Comparison of ENCODE assay signal across 20 cellular contexts in the genomic region with DNA sequence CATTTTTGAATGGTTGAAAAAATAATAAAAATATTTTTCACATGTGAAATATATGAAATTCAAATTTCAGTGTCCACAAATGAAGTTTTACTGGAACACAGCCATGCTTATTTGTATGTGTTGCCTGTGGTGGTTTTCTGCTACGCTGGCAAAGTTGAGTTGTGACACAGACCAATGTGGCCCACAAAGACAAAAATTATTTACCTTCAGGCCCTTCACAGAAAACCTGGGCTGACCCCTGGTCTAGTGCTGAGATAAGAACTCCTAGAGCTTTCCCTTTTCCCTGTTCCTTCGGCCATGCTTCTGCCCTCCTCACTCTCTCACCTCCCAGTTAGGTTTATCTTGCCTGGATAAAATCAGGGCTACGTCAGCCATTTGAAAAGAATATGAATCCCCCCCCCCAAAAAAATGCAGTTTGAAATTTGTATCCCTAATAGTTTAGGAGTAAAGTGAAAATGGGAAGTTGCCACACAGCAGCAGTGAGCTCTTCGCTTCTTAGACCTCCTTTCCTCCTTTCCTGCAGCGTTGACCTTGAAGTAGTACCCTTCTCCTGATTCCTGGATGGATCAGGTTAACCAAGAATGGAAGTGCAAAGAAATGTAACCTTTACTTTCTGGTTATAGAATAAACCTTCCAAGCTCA.
DNase-seq lines count a peak whose midpoint lies in the region; ATAC-seq and TF ChIP-seq lines count a peak whose summit lies in the region.
"Had no signal": no experiment of that assay in that cellular context is flagged by ENCODE, and none has a peak within 500 bp of the region (broad histone marks: within the 10 kb centered on the region; RNA-seq: fewer than 3 reads in every experiment).

No MANE protein-coding gene starts in this region.

- no peaks in the 10 kb centered on the region for H3K27me3 Mint-ChIP-seq in activated CD4-positive, alpha-beta T cell treated with anti-CD3 and anti-CD28 coated beads, Interleukin-2, amount 10 ng/mL, durations not matched to agents 24 days and 14 days
- H3K27me3 Mint-ChIP-seq in dendritic cell treated with granulocyte-macrophage colony-stimulating factor and Interleukin-4, amounts not matched to agents 40 ng/mL and 50 ng/mL, for 4 days: no peaks in the 10 kb centered on the region
- no peaks in the 10 kb centered on the region for H3K27me3 Mint-ChIP-seq in stimulated activated memory B cell treated with anti-CD40 and anti-IgM and Interleukin-4, amounts not matched to agents 10 μg/mL and 1 μg/mL and 100 μg/mL, for 72 hours
- H3K27me3 Mint-ChIP-seq: activated naive CD8-positive, alpha-beta T cell treated with anti-CD3 and anti-CD28 coated beads, Interleukin-2, amount 50 U/mL, for 24 hours had no signal

- H3K27ac ChIP-seq in OCI-LY7 (ENCODE audit: low read depth, low read length, poor library complexity, severe bottlenecking): peak overlapping the region; percentile 55
- H3K27ac ChIP-seq: KMS-11, tibial nerve had no signal

- ATAC-seq in stimulated activated memory B cell treated with anti-CD40 and anti-IgM and Interleukin-4, amounts not matched to agents 10 μg/mL and 1 μg/mL and 100 μg/mL, for 72 hours: no peak
- ATAC-seq in stimulated activated naive CD8-positive, alpha-beta T cell treated with anti-CD3 and anti-CD28 coated beads, Interleukin-15, Interleukin-2, amounts not matched to agents 100 U/mL and 50 U/mL, for 24 hours: no peak
- ATAC-seq: activated naive CD8-positive, alpha-beta T cell treated with anti-CD3 and anti-CD28 coated beads, Interleukin-2, amount 50 U/mL, for 24 hours; left ventricle myocardium superior had no signal

- H3K4me1 Mint-ChIP-seq in activated CD4-positive, alpha-beta T cell treated with anti-CD3 and anti-CD28 coated beads, Interleukin-2, amount 10 ng/mL, durations not matched to agents 24 days and 14 days: peaks cover 58% of the 10 kb centered on the region
- H3K4me1 Mint-ChIP-seq in dendritic cell treated with granulocyte-macrophage colony-stimulating factor and Interleukin-4, amounts not matched to agents 40 ng/mL and 50 ng/mL, for 4 days (ENCODE audit: low read depth): peaks cover 49% of the 10 kb centered on the region
- peaks cover 45% of the 10 kb centered on the region for H3K4me1 Mint-ChIP-seq in stimulated activated memory B cell treated with anti-CD40 and anti-IgM and Interleukin-4, amounts not matched to agents 10 μg/mL and 1 μg/mL and 100 μg/mL, for 72 hours

- peaks cover 16% of the 10 kb centered on the region for H3K36me3 Mint-ChIP-seq in activated CD4-positive, alpha-beta T cell treated with anti-CD3 and anti-CD28 coated beads, Interleukin-2, amount 10 ng/mL, durations not matched to agents 24 days and 14 days (ENCODE audit: low read depth)
- H3K36me3 Mint-ChIP-seq in dendritic cell treated with granulocyte-macrophage colony-stimulating factor and Interleukin-4, amounts not matched to agents 40 ng/mL and 50 ng/mL, for 4 days (ENCODE audit: low read depth): peaks cover 46% of the 10 kb centered on the region
- H3K36me3 Mint-ChIP-seq in stimulated activated memory B cell treated with anti-CD40 and anti-IgM and Interleukin-4, amounts not matched to agents 10 μg/mL and 1 μg/mL and 100 μg/mL, for 72 hours: peaks cover 6% of the 10 kb centered on the region

- no TSS peak for BruUV-seq in OCI-LY7 (replicated peaks; lab: Mats Ljungman, UMichigan)

- CTCF ChIA-PET in OCI-LY7 (lab: Charles Lee; ENCODE audit: unreplicated experiment): interaction anchor here (1.0 to 5.0 kb wide), 2 partner anchors 10 to 13 kb away, joined by 4 to 24 read pairs; no protein-coding TSS in a partner anchor

- no peaks in the 10 kb centered on the region for H3K9me3 Mint-ChIP-seq in activated CD4-positive, alpha-beta T cell treated with anti-CD3 and anti-CD28 coated beads, Interleukin-2, amount 10 ng/mL, durations not matched to agents 24 days and 14 days
- H3K9me3 Mint-ChIP-seq in dendritic cell treated with granulocyte-macrophage colony-stimulating factor and Interleukin-4, amounts not matched to agents 40 ng/mL and 50 ng/mL, for 4 days: no peaks in the 10 kb centered on the region
- H3K9me3 Mint-ChIP-seq in stimulated activated memory B cell treated with anti-CD40 and anti-IgM and Interleukin-4, amounts not matched to agents 10 μg/mL and 1 μg/mL and 100 μg/mL, for 72 hours: no peaks in the 10 kb centered on the region
- H3K9me3 Mint-ChIP-seq: activated naive CD8-positive, alpha-beta T cell treated with anti-CD3 and anti-CD28 coated beads, Interleukin-2, amount 50 U/mL, for 24 hours had no signal

- peak overlapping the region; percentile 52 for H3K4me3 ChIP-seq in OCI-LY7 (ENCODE audit: low read depth, low read length, poor library complexity, severe bottlenecking)
- H3K4me3 ChIP-seq: tibial nerve had no signal

- intact Hi-C loops in activated CD4-positive, alpha-beta T cell treated with anti-CD3 and anti-CD28 coated beads, Interleukin-2, amount 10 ng/mL, durations not matched to agents 24 days and 14 days (cut with micrococcal nuclease): loop anchor here (10.0 kb wide), 1 partner anchor 589 kb away; no protein-coding TSS in a partner anchor
- intact Hi-C loops in OCI-LY7 (cut with micrococcal nuclease; ENCODE audit: unreplicated experiment): no loop called here
- intact Hi-C loops in dendritic cell treated with granulocyte-macrophage colony-stimulating factor and Interleukin-4, amounts not matched to agents 40 ng/mL and 50 ng/mL, for 4 days (cut with micrococcal nuclease): loop anchor here (10.0 kb wide), 1 partner anchor 89 kb away; the partner anchor contains the start of gene RANBP2

- no peak for DNase-seq in activated CD4-positive, alpha-beta T cell treated with anti-CD3 and anti-CD28 coated beads, Interleukin-2, amount 10 ng/mL, durations not matched to agents 24 days and 14 days
- no peak for DNase-seq in activated CD4-positive, alpha-beta T cell treated with anti-CD3 and anti-CD28 coated beads for 4 hours
- DNase-seq in OCI-LY7 (ENCODE audit: low spot score): no peak
- DNase-seq in germinal center (ENCODE audit: low spot score): no peak
- DNase-seq in NCI-H82 (lab: John Stamatoyannopoulos, UW): no peak
- DNase-seq in stimulated activated naive CD8-positive, alpha-beta T cell treated with anti-CD3 and anti-CD28 coated beads, Interleukin-15, Interleukin-2, amounts not matched to agents 100 U/mL and 50 U/mL, for 24 hours: no peak
- DNase-seq: activated naive CD8-positive, alpha-beta T cell treated with anti-CD3 and anti-CD28 coated beads, Interleukin-2, amount 50 U/mL, for 24 hours; C1 segment of cervical spinal cord; DMS79 treated with DMSO at 0.1 percent for 48 hours; glutamatergic neuron; left ventricle myocardium superior; NCI-H1417 treated with DMSO at 0.1 percent for 48 hours; NCI-H2171; NCI-H774; RPMI8226; SW 1271 had no signal

- no peaks in the 10 kb centered on the region for H4K20me1 ChIP-seq in OCI-LY7 (ENCODE audit: insufficient read depth, low read length)

- H3K9me2 ChIP-seq in OCI-LY7 (ENCODE audit: insufficient read depth, low read length): no peaks in the 10 kb centered on the region

- POLR2A ChIA-PET in OCI-LY7 (lab: Charles Lee): interaction anchor here (0.6 to 19.3 kb wide), 4 partner anchors 9 to 1050 kb away, joined by 4 to 356 read pairs (median 8); no protein-coding TSS in a partner anchor

- H3K4me3 Mint-ChIP-seq in activated CD4-positive, alpha-beta T cell treated with anti-CD3 and anti-CD28 coated beads, Interleukin-2, amount 10 ng/mL, durations not matched to agents 24 days and 14 days: peak overlapping the region; percentile 26
- H3K4me3 Mint-ChIP-seq in dendritic cell treated with granulocyte-macrophage colony-stimulating factor and Interleukin-4, amounts not matched to agents 40 ng/mL and 50 ng/mL, for 4 days: no peak overlapping the region
- no peak overlapping the region for H3K4me3 Mint-ChIP-seq in stimulated activated memory B cell treated with anti-CD40 and anti-IgM and Interleukin-4, amounts not matched to agents 10 μg/mL and 1 μg/mL and 100 μg/mL, for 72 hours
- H3K4me3 Mint-ChIP-seq: activated naive CD8-positive, alpha-beta T cell treated with anti-CD3 and anti-CD28 coated beads, Interleukin-2, amount 50 U/mL, for 24 hours had no signal

- peaks cover 93% of the 10 kb centered on the region for H3K79me2 ChIP-seq in OCI-LY7 (ENCODE audit: insufficient read depth, low read depth, low read length)

- H3K9me3 ChIP-seq in OCI-LY7 (ENCODE audit: low read length): no peaks in the 10 kb centered on the region
- H3K9me3 ChIP-seq: tibial nerve had no signal

- peak overlapping the region; percentile 72 for H3K4me2 ChIP-seq in OCI-LY7 (ENCODE audit: low read length)
- H3K4me2 ChIP-seq: KMS-11 had no signal

- H3K27ac Mint-ChIP-seq in activated CD4-positive, alpha-beta T cell treated with anti-CD3 and anti-CD28 coated beads, Interleukin-2, amount 10 ng/mL, durations not matched to agents 24 days and 14 days: no peak overlapping the region
- peak overlapping the region; percentile 75 for H3K27ac Mint-ChIP-seq in dendritic cell treated with granulocyte-macrophage colony-stimulating factor and Interleukin-4, amounts not matched to agents 40 ng/mL and 50 ng/mL, for 4 days
- H3K27ac Mint-ChIP-seq in stimulated activated memory B cell treated with anti-CD40 and anti-IgM and Interleukin-4, amounts not matched to agents 10 μg/mL and 1 μg/mL and 100 μg/mL, for 72 hours: peak overlapping the region; percentile 12
- H3K27ac Mint-ChIP-seq: activated naive CD8-positive, alpha-beta T cell treated with anti-CD3 and anti-CD28 coated beads, Interleukin-2, amount 50 U/mL, for 24 hours had no signal

- TF ChIP-seq CTCF in OCI-LY7 (conservative IDR thresholded peaks at IDR 0.05; ENCODE audit: low read length): no peak

- peaks cover 75% of the 10 kb centered on the region for H3K4me1 ChIP-seq in OCI-LY7 (ENCODE audit: insufficient read depth, low read length, poor library complexity, severe bottlenecking)

- H2AFZ ChIP-seq in OCI-LY7 (ENCODE audit: low read length): no peak overlapping the region

- H3K36me3 ChIP-seq in OCI-LY7 (ENCODE audit: insufficient read depth, low read length): peaks cover 4% of the 10 kb centered on the region
- H3K36me3 ChIP-seq: tibial nerve had no signal
